Comparison of ENCODE assay signal across 15 cellular contexts in the genomic region with DNA sequence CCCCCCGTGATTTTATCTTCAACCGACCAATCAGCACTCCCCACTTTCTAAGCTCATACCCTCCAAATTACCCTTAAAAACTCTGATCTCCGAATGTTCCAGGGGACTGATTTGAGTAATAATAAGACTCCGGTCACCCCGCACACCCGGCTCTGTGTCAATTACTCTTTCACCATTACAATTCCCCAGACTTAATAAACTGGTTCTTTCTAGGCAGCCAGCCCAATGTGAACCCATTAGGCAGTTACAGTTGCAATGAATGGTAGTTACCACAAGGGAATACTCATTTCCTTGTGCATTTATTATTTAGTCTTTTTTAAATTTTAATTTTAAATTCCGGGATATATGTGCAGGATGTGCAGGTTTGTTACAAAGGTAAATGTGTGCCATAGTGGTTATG.
"Had no signal": no experiment of that assay in that cellular context is flagged by ENCODE, and none has a peak within 500 bp of the region (broad histone marks: within the 10 kb centered on the region; RNA-seq: fewer than 3 reads in every experiment).

No MANE protein-coding gene starts in this region.

- H3K36me3 ChIP-seq: cardiac muscle cell, left ventricle myocardium inferior, thoracic aorta had no signal

- H3K27me3 ChIP-seq: cardiac muscle cell had no signal

- FAIRE-seq: urothelium cell line had no signal

- H3K9me3 ChIP-seq: left ventricle myocardium inferior, thoracic aorta had no signal

- DNase-seq: activated CD4-positive, alpha-beta T cell treated with anti-CD3 and anti-CD28 coated beads, Interleukin-2, amount 50 U/mL, for 4 hours; activated CD4-positive, CD25-positive, alpha-beta regulatory T cell treated with anti-CD3 and anti-CD28 coated beads, Interleukin-2, amount 50 U/mL, for 72 hours; activated gamma-delta T cell; dermis blood vessel endothelial cell; effector memory CD4-positive, alpha-beta T cell; foreskin melanocyte; glutamatergic neuron; hypothalamus; left ventricle myocardium inferior; retina; stimulated activated naive B cell treated with anti-CD40 and anti-IgM and Interleukin-4, amounts not matched to agents 10 μg/mL and 1 μg/mL and 100 μg/mL, for 72 hours; T1000 had no signal

- H3K4me3 ChIP-seq: cardiac muscle cell, left ventricle myocardium inferior, thoracic aorta had no signal

- H3K4me1 ChIP-seq: left ventricle myocardium inferior had no signal

- H3K27ac ChIP-seq: cardiac muscle cell, left ventricle myocardium inferior, thoracic aorta had no signal

- ATAC-seq: stimulated activated naive B cell treated with anti-CD40 and anti-IgM and Interleukin-4, amounts not matched to agents 10 μg/mL and 1 μg/mL and 100 μg/mL, for 72 hours had no signal
